25 cellular contexts compared by ENCODE assay signal in the genomic region with DNA sequence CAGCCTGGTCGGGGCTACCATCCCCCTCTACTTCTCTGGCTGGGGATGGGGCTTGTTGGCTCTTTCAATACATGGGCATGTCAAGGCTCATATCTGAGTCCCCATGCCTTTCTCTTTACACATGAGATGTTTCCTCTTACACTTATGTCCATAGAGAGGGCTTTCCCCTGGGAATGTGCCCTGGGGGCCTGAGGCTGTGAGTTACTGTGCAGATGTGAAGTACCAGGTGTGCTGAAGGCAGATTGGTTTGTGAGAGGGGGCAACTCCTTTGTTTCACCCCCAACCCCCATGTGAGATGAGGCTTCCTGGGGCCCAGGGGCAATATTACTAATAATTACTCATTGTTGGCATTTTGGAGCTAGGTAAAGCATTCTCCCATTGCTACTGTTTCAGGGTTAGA. TPM values are rescaled to one million over a fixed set of nuclear protein-coding genes. Genes with fewer than 3 reads are reported as not detected.
A peak's percentile ranks its signal among the peaks of the same experiment; 100 is the strongest.
DNase-seq lines count a peak whose midpoint lies in the region; ATAC-seq and TF ChIP-seq lines count a peak whose summit lies in the region.
"Had no signal": no experiment of that assay in that cellular context is flagged by ENCODE, and none has a peak within 500 bp of the region (broad histone marks: within the 10 kb centered on the region; RNA-seq: fewer than 3 reads in every experiment).

No MANE protein-coding gene starts in this region.

- H3K9me3 Mint-ChIP-seq in endothelial cell (ENCODE audit: unreplicated experiment) = no peaks in the 10 kb centered on the region
- H3K9me3 Mint-ChIP-seq: GM23338 had no signal

- H3K27ac ChIP-seq in epithelial cell of prostate = peak overlapping the region; percentile 32
- H3K27ac ChIP-seq: cardiac muscle cell, dorsolateral prefrontal cortex, transverse colon had no signal

- no peak for ATAC-seq in HG03378 (IDR thresholded peaks at IDR 0.05; ENCODE audit: unreplicated experiment)
- ATAC-seq: GM23338, left lobe of liver had no signal

- DNase-seq in DMS79 treated with DMSO at 0.1 percent for 48 hours (lab: John Stamatoyannopoulos, UW) (peak; percentile 93), NCI-H1436 (lab: John Stamatoyannopoulos, UW) (peak; percentile 92), NCI-H345 (lab: John Stamatoyannopoulos, UW) (peak; percentile 97), epithelial cell of prostate (ENCODE audit: low read depth, low spot score) (peak; percentile 82), HuH-7.5 (ENCODE audit: low spot score) (no peak), DMS 273 treated with DMSO at 0.1 percent for 48 hours (lab: John Stamatoyannopoulos, UW) (no peak), endothelial cell (ENCODE audit: low spot score) (no peak)
- DNase-seq: activated CD4-positive, alpha-beta T cell treated with anti-CD3 and anti-CD28 coated beads, Interleukin-2, amount 50 U/mL, for 1 hour; activated CD8-positive, alpha-beta memory T cell treated with anti-CD3 and anti-CD28 coated beads, Interleukin-2, amount 50 U/mL, for 4 hours; activated effector memory CD4-positive, alpha-beta T cell treated with anti-CD3 and anti-CD28 coated beads, Interleukin-2, amount 50 U/mL, for 16 hours; amniotic stem cell; dorsolateral prefrontal cortex; KG1; midbrain; NCI-H1048; stimulated activated CD4-positive, alpha-beta T cell treated with anti-CD3 and anti-CD28 coated beads, Interleukin-2, amount 100 ng/mL, for 24 hours; stimulated activated naive CD4-positive, alpha-beta T cell treated with Interleukin-2 at 50 U/mL for 16 hours; transverse colon had no signal

- no peak overlapping the region for H3K4me3 Mint-ChIP-seq in endothelial cell (ENCODE audit: unreplicated experiment)
- H3K4me3 Mint-ChIP-seq: GM23338 had no signal

- no peak for TF ChIP-seq CTCF in endothelial cell (IDR thresholded peaks at IDR 0.05; ENCODE audit: unreplicated experiment)

- H3K36me3 Mint-ChIP-seq in endothelial cell (ENCODE audit: low read depth, unreplicated experiment) = no peaks in the 10 kb centered on the region

- H3K4me1 Mint-ChIP-seq in endothelial cell (ENCODE audit: unreplicated experiment) = peaks cover 2% of the 10 kb centered on the region

- no peak overlapping the region for H3K27ac Mint-ChIP-seq in endothelial cell (ENCODE audit: unreplicated experiment)
- H3K27ac Mint-ChIP-seq: GM23338, progenitor cell of endocrine pancreas had no signal

- peaks cover 3% of the 10 kb centered on the region for H3K27me3 Mint-ChIP-seq in endothelial cell (ENCODE audit: unreplicated experiment)

RNA-seq across cellular contexts. Expression of a gene that starts 32.8 kb away (rescaled TPM):
- total RNA-seq in endothelial cell (ENCODE audit: unreplicated experiment) = 2.3 TPM
- total RNA-seq: G401; T-helper 1 cell treated with Interleukin-12 subunit alpha and Interleukin-12 subunit beta and Interleukin-4 antibody, amounts not matched to agents 30 ng/mL and 1 ng/mL, for 36 hours had no signal

Comparison
In these comparisons a context has a peak if more than half of its experiments do, and no peak if none do; other contexts are left out.
1. DNase-seq: peak in DMS79 treated with DMSO at 0.1 percent for 48 hours (single experiment), NCI-H1436 (single experiment), NCI-H345 (single experiment) and epithelial cell of prostate (single experiment); none in HuH-7.5 (single experiment), DMS 273 treated with DMSO at 0.1 percent for 48 hours (single experiment) and endothelial cell (single experiment).